25 cellular contexts compared by ENCODE assay signal in genomic region chr17:32565401-32565800, GRCh38.
"Had no signal": no experiment of that assay in that cellular context is flagged by ENCODE, and none has a peak within 500 bp of the region (broad histone marks: within the 10 kb centered on the region; RNA-seq: fewer than 3 reads in every experiment).

No MANE protein-coding gene starts in this region.

- H3K36me3 Mint-ChIP-seq: WTC11 had no signal

- H3K27me3 ChIP-seq: brain microvascular endothelial cell, cardiac muscle cell, MG63, Peyer's patch had no signal

- H3K27me3 Mint-ChIP-seq: T-helper 17 cell had no signal

- H3K27ac ChIP-seq: brain microvascular endothelial cell, cardiac muscle cell, RWPE1 had no signal

- H3K4me3 Mint-ChIP-seq: activated CD8-positive, alpha-beta T cell treated with anti-CD3 and anti-CD28 coated beads, Interleukin-2, amount 10 ng/mL, durations not matched to agents 7 days and 5 days; T-helper 17 cell; WTC11 had no signal

- DNase-seq: activated CD4-positive, alpha-beta T cell treated with anti-CD3 and anti-CD28 coated beads for 48 hours; activated CD4-positive, alpha-beta T cell treated with anti-CD3 and anti-CD28 coated beads, Interleukin-2, amount 50 U/mL, for 4 hours; activated CD4-positive, CD25-positive, alpha-beta regulatory T cell treated with anti-CD3 and anti-CD28 coated beads, Interleukin-2, amount 50 U/mL, for 72 hours; activated CD8-positive, alpha-beta memory T cell treated with anti-CD3 and anti-CD28 coated beads, Interleukin-2, amount 50 U/mL, for 48 hours; activated CD8-positive, alpha-beta T cell treated with anti-CD3 and anti-CD28 coated beads, Interleukin-2, amount 10 ng/mL, durations not matched to agents 7 days and 5 days; activated effector memory CD4-positive, alpha-beta T cell treated with anti-CD3 and anti-CD28 coated beads, Interleukin-2, amount 50 U/mL, for 16 hours; activated naive CD4-positive, alpha-beta T cell treated with Interleukin-2 at 50 U/mL for 16 hours; activated T-cell treated with anti-CD3 and anti-CD28 coated beads, Interleukin-2, amount 50 U/mL, for 1 hour; brain microvascular endothelial cell; MG63; NCI-H1105; NCI-H1436; NCI-H187 treated with DMSO at 0.1 percent for 48 hours; NCI-H2081 treated with DMSO at 0.1 percent for 48 hours; NCI-H446; NCI-H524; NCI-H82; Peyer's patch; SHP77; T-helper 17 cell; T-helper 9 cell had no signal

- ATAC-seq: activated CD8-positive, alpha-beta T cell treated with anti-CD3 and anti-CD28 coated beads, Interleukin-2, amount 10 ng/mL, durations not matched to agents 7 days and 5 days; activated naive CD4-positive, alpha-beta T cell treated with anti-CD3 and anti-CD28 coated beads, Interleukin-2, amount 50 U/mL, for 72 hours; T-helper 17 cell; WTC11 had no signal

- H3K36me3 ChIP-seq: brain microvascular endothelial cell, cardiac muscle cell, MG63 had no signal

- H3K4me1 ChIP-seq: Peyer's patch had no signal

- H3K9me3 Mint-ChIP-seq: activated naive CD4-positive, alpha-beta T cell treated with anti-CD3 and anti-CD28 coated beads, Interleukin-2, amount 50 U/mL, for 72 hours; WTC11 had no signal

- H3K9me3 ChIP-seq: MG63, Peyer's patch had no signal

- H3K4me3 ChIP-seq: cardiac muscle cell, MG63, Peyer's patch had no signal

- H3K27ac Mint-ChIP-seq: activated CD8-positive, alpha-beta T cell treated with anti-CD3 and anti-CD28 coated beads, Interleukin-2, amount 10 ng/mL, durations not matched to agents 7 days and 5 days; activated naive CD4-positive, alpha-beta T cell treated with anti-CD3 and anti-CD28 coated beads, Interleukin-2, amount 50 U/mL, for 72 hours; T-helper 17 cell had no signal
